9 cellular contexts compared by ENCODE assay signal in the genomic region with DNA sequence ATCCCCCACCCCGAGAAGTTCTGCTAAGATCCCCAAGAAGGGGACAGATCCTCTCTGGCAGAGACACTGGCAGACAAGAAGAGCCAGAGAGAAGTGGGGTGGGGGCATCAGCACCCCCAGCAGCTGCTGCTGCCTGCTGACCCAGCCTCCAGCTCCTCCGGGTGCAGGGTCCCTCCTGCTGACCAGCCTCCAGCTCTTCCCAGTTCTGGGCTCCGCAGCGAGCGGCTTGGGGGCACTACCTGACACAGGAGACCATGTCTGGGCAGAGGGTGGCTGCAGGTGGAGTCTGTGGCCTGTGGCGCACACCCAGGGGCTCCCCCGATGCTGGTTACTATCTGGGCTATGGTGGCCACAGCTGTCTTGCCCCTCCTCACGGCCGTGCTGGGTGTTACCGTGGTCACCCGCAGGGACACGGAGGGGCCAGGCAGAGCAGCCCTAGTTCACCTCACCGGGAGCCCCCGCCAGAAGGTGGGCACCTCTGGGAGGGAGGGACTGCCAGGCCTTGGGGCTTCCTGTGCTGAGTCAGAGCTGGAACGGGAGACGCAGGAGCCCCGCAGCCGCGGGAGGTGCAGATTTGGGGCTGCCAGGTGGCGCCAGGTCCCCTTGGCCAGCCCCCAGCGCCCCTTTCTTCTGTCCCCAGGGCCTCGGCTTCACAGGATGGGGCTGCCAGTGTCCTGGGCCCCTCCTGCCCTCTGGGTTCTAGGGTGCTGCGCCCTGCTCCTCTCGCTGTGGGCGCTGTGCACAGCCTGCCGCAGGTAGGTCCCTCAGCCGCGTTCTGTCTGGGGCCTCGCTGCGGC. TPM values are rescaled to one million over a fixed set of nuclear protein-coding genes. Genes with fewer than 3 reads are reported as not detected.
A peak's percentile ranks its signal among the peaks of the same experiment; 100 is the strongest.
DNase-seq lines count a peak whose midpoint lies in the region; ATAC-seq, FAIRE-seq and TF ChIP-seq lines count a peak whose summit lies in the region.
"Had no signal": no experiment of that assay in that cellular context is flagged by ENCODE, and none has a peak within 500 bp of the region (broad histone marks: within the 10 kb centered on the region; RNA-seq: fewer than 3 reads in every experiment).

No MANE protein-coding gene starts in this region.

- peaks cover 35% of the 10 kb centered on the region for H3K36me3 ChIP-seq in suprapubic skin

- CTCF ChIA-PET in activated CD4-positive, alpha-beta memory T cell treated with anti-CD3 and anti-CD28 coated beads, Interleukin-2, amount 10 ng/mL, durations not matched to agents 7 days and 5 days (lab: Charles Lee), result interaction anchor here (1.0 to 3.1 kb wide), 9 partner anchors 13 to 241 kb away, joined by 3 to 35 read pairs (median 5); partner anchors contain the start of genes ARFRP1, PTK6, RTEL1 and ZGPAT

- FAIRE-seq in RCC 7860 (lab: Jason Lieb, UNC), result no peak

- no peaks in the 10 kb centered on the region for H3K27me3 ChIP-seq in suprapubic skin

- H3K4me3 Mint-ChIP-seq in activated CD4-positive, alpha-beta memory T cell treated with anti-CD3 and anti-CD28 coated beads, Interleukin-2, amount 10 ng/mL, durations not matched to agents 7 days and 5 days, result peak overlapping the region; percentile 86

- WGBS in suprapubic skin, result 53% methylated on average over 2 of the region's 30 CpGs

- H3K4me1 ChIP-seq in suprapubic skin, result peaks cover 53% of the 10 kb centered on the region

- H3K27ac Mint-ChIP-seq in activated CD4-positive, alpha-beta memory T cell treated with anti-CD3 and anti-CD28 coated beads, Interleukin-2, amount 10 ng/mL, durations not matched to agents 7 days and 5 days, result peak overlapping the region; percentile 95

- TF ChIP-seq CTCF in suprapubic skin (IDR thresholded peaks at IDR 0.05), result no peak

- no peaks in the 10 kb centered on the region for H3K27me3 Mint-ChIP-seq in activated CD4-positive, alpha-beta memory T cell treated with anti-CD3 and anti-CD28 coated beads, Interleukin-2, amount 10 ng/mL, durations not matched to agents 7 days and 5 days

- no peaks in the 10 kb centered on the region for H3K9me3 Mint-ChIP-seq in activated CD4-positive, alpha-beta memory T cell treated with anti-CD3 and anti-CD28 coated beads, Interleukin-2, amount 10 ng/mL, durations not matched to agents 7 days and 5 days

- peak overlapping the region; percentile 4 for H3K27ac ChIP-seq in suprapubic skin

- H3K36me3 Mint-ChIP-seq in activated CD4-positive, alpha-beta memory T cell treated with anti-CD3 and anti-CD28 coated beads, Interleukin-2, amount 10 ng/mL, durations not matched to agents 7 days and 5 days (ENCODE audit: low read depth), result peaks cover 32% of the 10 kb centered on the region

- peak; percentile 14 for DNase-seq in NCI-H748 (lab: John Stamatoyannopoulos, UW; ENCODE audit: unreplicated experiment)
- no peak for DNase-seq in NCI-H748 treated with DMSO at 0.1 percent for 48 hours (lab: John Stamatoyannopoulos, UW)
- peak; percentile 75 for DNase-seq in activated CD4-positive, alpha-beta memory T cell treated with anti-CD3 and anti-CD28 coated beads, Interleukin-2, amount 10 ng/mL, durations not matched to agents 7 days and 5 days
- DNase-seq in suprapubic skin (ENCODE audit: low spot score in 2 of 2), result no peak
- DNase-seq in NCI-H226, result no peak
- no peak for DNase-seq in RCC 7860 (ENCODE audit: low spot score)
- DNase-seq: NCI-H1048 had no signal

- no peak for ATAC-seq in GM19463 (IDR thresholded peaks at IDR 0.05; ENCODE audit: unreplicated experiment)

- no peaks in the 10 kb centered on the region for H3K9me3 ChIP-seq in suprapubic skin

- peaks cover 27% of the 10 kb centered on the region for H3K4me1 Mint-ChIP-seq in activated CD4-positive, alpha-beta memory T cell treated with anti-CD3 and anti-CD28 coated beads, Interleukin-2, amount 10 ng/mL, durations not matched to agents 7 days and 5 days

- TF ChIP-seq POLR2A in suprapubic skin (IDR thresholded peaks at IDR 0.05), result no peak

- H3K4me3 ChIP-seq in iPS-11a (ENCODE audit: low read depth, low read length) (peak overlapping the region; percentile 20), suprapubic skin (peak overlapping the region; percentile 53)

- POLR2A ChIA-PET in activated CD4-positive, alpha-beta memory T cell treated with anti-CD3 and anti-CD28 coated beads, Interleukin-2, amount 10 ng/mL, durations not matched to agents 7 days and 5 days (lab: Charles Lee), result interaction anchor here (0.5 to 7.3 kb wide), 25 partner anchors 8 to 1356 kb away, joined by 3 to 120 read pairs (median 5); partner anchors contain the start of genes ARFRP1, GMEB2, PPDPF and PTK6

- TF ChIP-seq EP300 in suprapubic skin (IDR thresholded peaks at IDR 0.05), result no peak

RNA-seq across cellular contexts. Expression of gene LIME1, which starts 0.6 kb away (rescaled TPM):
- 100 to 1,000 TPM; 181 to 186 TPM for total RNA-seq in activated CD4-positive, alpha-beta memory T cell treated with anti-CD3 and anti-CD28 coated beads, Interleukin-2, amount 10 ng/mL, durations not matched to agents 7 days and 5 days
- total RNA-seq in suprapubic skin, result 10 to 100 TPM; 12.2 to 36.5 (median 16.9) TPM

RNA-seq across cellular contexts. Expression of gene SLC2A4RG, which starts 2.5 kb away (rescaled TPM):
- total RNA-seq in activated CD4-positive, alpha-beta memory T cell treated with anti-CD3 and anti-CD28 coated beads, Interleukin-2, amount 10 ng/mL, durations not matched to agents 7 days and 5 days, result 10 to 100 TPM; 88.3 to 90.4 TPM
- 100 to 1,000 TPM in 3 of 4 donors, 10 to 100 TPM in 1; 96.9 to 118 (median 107) TPM for total RNA-seq in suprapubic skin

RNA-seq across cellular contexts. Expression of gene ZGPAT, which starts 29.3 kb away (rescaled TPM):
- total RNA-seq in activated CD4-positive, alpha-beta memory T cell treated with anti-CD3 and anti-CD28 coated beads, Interleukin-2, amount 10 ng/mL, durations not matched to agents 7 days and 5 days, result 10 to 100 TPM; 41.6 to 42.8 TPM
- 10 to 100 TPM; 21.7 to 25.8 (median 23.3) TPM for total RNA-seq in suprapubic skin

RNA-seq across cellular contexts. Expression of gene ARFRP1, which starts 29.3 kb away (rescaled TPM):
- total RNA-seq in activated CD4-positive, alpha-beta memory T cell treated with anti-CD3 and anti-CD28 coated beads, Interleukin-2, amount 10 ng/mL, durations not matched to agents 7 days and 5 days, result 10 to 100 TPM; 52.9 to 53.4 TPM
- total RNA-seq in suprapubic skin, result 10 to 100 TPM; 22.1 to 31.9 (median 27.6) TPM

RNA-seq across cellular contexts. Expression of gene TNFRSF6B, which starts 40.6 kb away (rescaled TPM):
- total RNA-seq in activated CD4-positive, alpha-beta memory T cell treated with anti-CD3 and anti-CD28 coated beads, Interleukin-2, amount 10 ng/mL, durations not matched to agents 7 days and 5 days, result not detected
- total RNA-seq in suprapubic skin, result 10 to 100 TPM in 2 of 4 donors, 1 to 10 TPM in 2; 2.1 to 16.1 (median 11.1) TPM

Comparison
In these comparisons a context has a peak if more than half of its experiments do, and no peak if none do; other contexts are left out.
1. DNase-seq: peak in NCI-H748 (single experiment) and activated CD4-positive, alpha-beta memory T cell treated with anti-CD3 and anti-CD28 coated beads, Interleukin-2, amount 10 ng/mL, durations not matched to agents 7 days and 5 days (single experiment); none in NCI-H748 treated with DMSO at 0.1 percent for 48 hours (single experiment), suprapubic skin (0 of 2), NCI-H226 (single experiment) and RCC 7860 (single experiment).
2. RNA of gene LIME1, which starts 0.6 kb away (total RNA-seq): 181 to 186 TPM in activated CD4-positive, alpha-beta memory T cell treated with anti-CD3 and anti-CD28 coated beads, Interleukin-2, amount 10 ng/mL, durations not matched to agents 7 days and 5 days; 12.2 to 36.5 TPM in suprapubic skin; every median in the first group is over 4 times any median in the second.